1 cellular context compared by ENCODE assay signal in genomic region chr4:87079967-87080366, GRCh38.
TF ChIP-seq lines count a peak whose summit lies in the region.

No MANE protein-coding gene starts in this region.

TF ChIP-seq in IMR-90, 13 proteins besides CTCF, POLR2A, EP300 and RAD21 (continued from another document):
- TF ChIP-seq MXI1 (IDR thresholded peaks at IDR 0.05; ENCODE audit: borderline replicate concordance, low read depth, low read length), result no peak
- no peak for TF ChIP-seq ELK1 (IDR thresholded peaks at IDR 0.05; ENCODE audit: borderline replicate concordance, low read depth, low read length)
- no peak for TF ChIP-seq MAZ (IDR thresholded peaks at IDR 0.05; ENCODE audit: borderline replicate concordance, low read depth, low read length)
- TF ChIP-seq USF2 (IDR thresholded peaks at IDR 0.05; ENCODE audit: low read depth, low read length), result no peak
- no peak for TF ChIP-seq SMC3 (IDR thresholded peaks at IDR 0.05; ENCODE audit: low read depth, low read length)
- no peak for TF ChIP-seq CEBPB (IDR thresholded peaks at IDR 0.05; ENCODE audit: low read depth, low read length)
- TF ChIP-seq BHLHE40 (IDR thresholded peaks at IDR 0.05; ENCODE audit: low read depth, low read length), result no peak
